ENCODE assay signal across 37 cellular contexts in the genomic region with DNA sequence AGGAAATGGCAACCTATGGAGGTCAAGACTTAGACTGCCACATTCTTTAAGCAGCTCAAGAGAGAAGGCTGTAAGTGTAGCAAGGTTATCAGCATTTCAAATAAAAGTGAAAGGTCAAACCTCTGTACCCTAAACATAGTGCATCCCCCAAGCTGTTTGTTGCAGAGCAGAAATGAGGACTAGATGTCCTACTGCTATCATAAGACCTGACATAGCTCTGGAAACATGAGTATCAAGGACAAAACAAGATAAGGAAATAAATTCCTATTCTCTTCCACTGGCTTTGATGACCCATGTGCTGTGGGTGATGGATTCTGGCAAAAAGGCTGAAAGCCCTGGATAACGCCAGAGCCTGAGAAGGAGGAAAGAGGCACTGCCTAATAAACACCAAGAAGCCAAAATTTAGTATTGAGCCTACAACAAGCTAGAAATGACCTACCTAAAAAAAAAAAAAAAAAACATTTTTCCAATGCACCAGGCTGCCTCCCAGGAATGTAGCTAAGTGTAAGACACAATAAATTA. TPM values are rescaled to one million over a fixed set of nuclear protein-coding genes. Genes with fewer than 3 reads are reported as not detected.
"Had no signal": no experiment of that assay in that cellular context is flagged by ENCODE, and none has a peak within 500 bp of the region (broad histone marks: within the 10 kb centered on the region; RNA-seq: fewer than 3 reads in every experiment).

No MANE protein-coding gene starts in this region.

- H3K27ac ChIP-seq: brain microvascular endothelial cell, KMS-11, PC-9, RWPE1, SJCRH30, SK-N-MC, WERI-Rb-1 had no signal

- H3K4me3 ChIP-seq: PC-9, SJCRH30, SK-N-MC had no signal

- H3K27ac Mint-ChIP-seq: activated CD4-positive, alpha-beta memory T cell treated with anti-CD3 and anti-CD28 coated beads, Interleukin-2, amount 10 ng/mL, durations not matched to agents 7 days and 5 days; activated CD8-positive, alpha-beta memory T cell treated with anti-CD3 and anti-CD28 coated beads, Interleukin-2, amount 10 ng/mL, durations not matched to agents 7 days and 5 days; activated naive CD4-positive, alpha-beta T cell treated with anti-CD3 and anti-CD28 coated beads, Interleukin-2, amount 10 ng/mL, durations not matched to agents 7 days and 5 days; activated naive CD8-positive, alpha-beta T cell; activated naive CD8-positive, alpha-beta T cell treated with anti-CD3 and anti-CD28 coated beads, Interleukin-2, amount 50 U/mL, for 24 hours had no signal

- H3K4me3 Mint-ChIP-seq: activated CD4-positive, alpha-beta memory T cell treated with anti-CD3 and anti-CD28 coated beads, Interleukin-2, amount 10 ng/mL, durations not matched to agents 7 days and 5 days; activated CD8-positive, alpha-beta memory T cell treated with anti-CD3 and anti-CD28 coated beads, Interleukin-2, amount 10 ng/mL, durations not matched to agents 7 days and 5 days; activated naive CD4-positive, alpha-beta T cell treated with anti-CD3 and anti-CD28 coated beads, Interleukin-2, amount 10 ng/mL, durations not matched to agents 7 days and 5 days; activated naive CD8-positive, alpha-beta T cell; activated naive CD8-positive, alpha-beta T cell treated with anti-CD3 and anti-CD28 coated beads, Interleukin-2, amount 50 U/mL, for 24 hours; central memory CD8-positive, alpha-beta T cell had no signal

- H3K9me3 ChIP-seq: SJCRH30 had no signal

- H3K9me3 Mint-ChIP-seq: activated CD4-positive, alpha-beta memory T cell treated with anti-CD3 and anti-CD28 coated beads, Interleukin-2, amount 10 ng/mL, durations not matched to agents 7 days and 5 days; activated naive CD4-positive, alpha-beta T cell treated with anti-CD3 and anti-CD28 coated beads, Interleukin-2, amount 10 ng/mL, durations not matched to agents 7 days and 5 days; activated naive CD8-positive, alpha-beta T cell treated with anti-CD3 and anti-CD28 coated beads, Interleukin-2, amount 50 U/mL, for 24 hours; central memory CD8-positive, alpha-beta T cell had no signal

- H3K4me1 ChIP-seq: SJCRH30 had no signal

- DNase-seq: activated CD4-positive, alpha-beta memory T cell treated with anti-CD3 and anti-CD28 coated beads, Interleukin-2, amount 10 ng/mL, durations not matched to agents 7 days and 5 days; activated CD4-positive, alpha-beta T cell treated with anti-CD3 and anti-CD28 coated beads for 1 hour; activated CD4-positive, alpha-beta T cell treated with anti-CD3 and anti-CD28 coated beads for 48 hours; activated CD4-positive, CD25-positive, alpha-beta regulatory T cell; activated CD8-positive, alpha-beta memory T cell treated with anti-CD3 and anti-CD28 coated beads for 24 hours; activated CD8-positive, alpha-beta memory T cell treated with anti-CD3 and anti-CD28 coated beads, Interleukin-2, amount 10 ng/mL, durations not matched to agents 7 days and 5 days; activated CD8-positive, alpha-beta memory T cell treated with anti-CD3 and anti-CD28 coated beads, Interleukin-2, amount 50 U/mL, for 48 hours; activated effector memory CD4-positive, alpha-beta T cell treated with Interleukin-2 at 50 U/mL for 16 hours; activated naive CD4-positive, alpha-beta T cell treated with anti-CD3 and anti-CD28 coated beads, Interleukin-2, amount 10 ng/mL, durations not matched to agents 7 days and 5 days; activated naive CD8-positive, alpha-beta T cell treated with anti-CD3 and anti-CD28 coated beads, Interleukin-2, amount 50 U/mL, for 24 hours; activated T-cell treated with anti-CD3 and anti-CD28 coated beads, Interleukin-2, amount 50 U/mL, for 48 hours; amniotic stem cell; aorta; brain microvascular endothelial cell; MM.1S; NCI-H1092; NCI-H1436 treated with DMSO at 0.1 percent for 48 hours; NCI-H1694 treated with DMSO at 0.1 percent for 48 hours; NCI-H2029; NCI-H345; NCI-H526; NCI-H748 treated with DMSO at 0.1 percent for 48 hours; NK-92 treated with Interleukin-12 subunit alpha and Interleukin-12 subunit beta, amount 100 ng/mL, for 24 hours; PC-9; SHP77; SJCRH30; T1000; WERI-Rb-1 had no signal

- H3K4me1 Mint-ChIP-seq: activated CD4-positive, alpha-beta memory T cell treated with anti-CD3 and anti-CD28 coated beads, Interleukin-2, amount 10 ng/mL, durations not matched to agents 7 days and 5 days; activated naive CD4-positive, alpha-beta T cell treated with anti-CD3 and anti-CD28 coated beads, Interleukin-2, amount 10 ng/mL, durations not matched to agents 7 days and 5 days; activated naive CD8-positive, alpha-beta T cell treated with anti-CD3 and anti-CD28 coated beads, Interleukin-2, amount 50 U/mL, for 24 hours; central memory CD8-positive, alpha-beta T cell had no signal

- ATAC-seq: activated CD8-positive, alpha-beta memory T cell treated with anti-CD3 and anti-CD28 coated beads, Interleukin-2, amount 10 ng/mL, durations not matched to agents 7 days and 5 days; activated naive CD8-positive, alpha-beta T cell treated with anti-CD3 and anti-CD28 coated beads, Interleukin-2, amount 50 U/mL, for 24 hours had no signal

- H3K27me3 ChIP-seq: brain microvascular endothelial cell, SJCRH30 had no signal

RNA-seq across cellular contexts. Expression of gene MRAP, which starts 58.3 kb away (rescaled TPM):
- total RNA-seq: activated CD4-positive, alpha-beta memory T cell treated with anti-CD3 and anti-CD28 coated beads, Interleukin-2, amount 10 ng/mL, durations not matched to agents 7 days and 5 days; activated CD8-positive, alpha-beta memory T cell treated with anti-CD3 and anti-CD28 coated beads, Interleukin-2, amount 10 ng/mL, durations not matched to agents 7 days and 5 days; LHCN-M2; NCI-H460; PC-9; SJCRH30; T-helper 1 cell treated with Interleukin-12 subunit alpha and Interleukin-12 subunit beta and Interleukin-4 antibody, amounts not matched to agents 30 ng/mL and 1 ng/mL, for 36 hours; T-helper 2 cell treated with Interferon-gamma antibody and Interleukin-4, amounts not matched to agents 100 ng/mL and 5 ng/mL, for 36 hours had no signal
